Comparison of ENCODE assay signal across 8 cellular contexts in the genomic region with DNA sequence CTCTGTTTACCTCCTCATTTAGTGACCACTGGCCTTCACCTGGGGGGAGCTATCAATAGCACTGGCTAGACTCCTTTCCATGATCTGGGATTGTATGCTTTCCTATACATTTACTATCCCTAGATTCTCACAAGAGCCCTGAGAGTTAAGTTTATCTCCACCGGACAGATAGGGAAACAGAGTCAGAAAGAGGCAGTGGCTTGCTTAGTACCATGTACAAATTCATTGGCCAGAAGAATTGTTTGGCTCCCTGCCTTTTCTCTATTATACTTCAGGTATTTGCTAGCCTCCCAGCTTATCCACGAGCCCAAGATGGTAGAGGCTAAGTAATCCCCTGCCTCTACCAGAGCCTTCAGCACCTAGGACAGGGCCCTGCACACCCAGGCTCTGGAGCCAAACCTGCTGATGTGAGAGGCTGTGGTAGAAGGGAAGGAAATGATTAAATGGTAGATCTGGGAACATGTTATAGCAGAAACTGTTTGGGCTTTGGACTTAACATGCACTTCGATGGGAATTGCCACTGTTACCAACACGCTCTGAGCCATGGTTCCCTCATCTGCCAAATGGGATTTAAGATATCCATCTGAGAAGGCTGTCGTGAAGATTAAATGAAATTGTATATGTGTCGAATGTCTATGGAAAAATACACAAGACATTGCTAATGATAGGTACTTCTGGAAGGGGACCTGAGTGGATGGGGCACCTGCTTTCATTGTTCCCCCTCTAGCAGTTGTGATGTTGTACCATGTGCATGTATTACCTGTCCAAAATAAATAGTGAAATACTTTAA. TPM values are rescaled to one million over a fixed set of nuclear protein-coding genes. Genes with fewer than 3 reads are reported as not detected.
DNase-seq lines count a peak whose midpoint lies in the region; ATAC-seq and TF ChIP-seq lines count a peak whose summit lies in the region.

No MANE protein-coding gene starts in this region.

- H3K9me3 Mint-ChIP-seq in CD14-positive monocyte: peaks cover 0 to 17% (median 2%) of the 10 kb centered on the region in 7 donors

- H3K9me3 ChIP-seq in mucosa of descending colon: no peaks in the 10 kb centered on the region

- H3K4me1 Mint-ChIP-seq in CD14-positive monocyte: peaks cover 6% of the 10 kb centered on the region

- intact Hi-C loops in mucosa of descending colon (cut with DNase I, micrococcal nuclease): no loop called here
- intact Hi-C loops in CD14-positive monocyte (cut with micrococcal nuclease): no loop called here

- no peaks in the 10 kb centered on the region for H3K36me3 ChIP-seq in brain microvascular endothelial cell (replicated peaks)
- no peaks in the 10 kb centered on the region for H3K36me3 ChIP-seq in mucosa of descending colon (ENCODE audit: low read depth)

- H3K4me3 Mint-ChIP-seq in CD14-positive monocyte: peak overlapping the region in 1 of 2 donors; percentile 70

- H3K27ac ChIP-seq in brain microvascular endothelial cell: no peak overlapping the region

- peaks cover 46% of the 10 kb centered on the region for H3K27me3 ChIP-seq in brain microvascular endothelial cell (replicated peaks)

- H3K36me3 Mint-ChIP-seq in CD14-positive monocyte: no peaks in the 10 kb centered on the region

- peaks cover 58 to 68% (median 62%) of the 10 kb centered on the region in 3 donors for H3K27me3 Mint-ChIP-seq in CD14-positive monocyte (ENCODE audit: low read depth in 3 of 3)

- DNase-seq in GM03348 (ENCODE audit: low spot score) (peak; percentile 78), MV-4-11 (lab: John Stamatoyannopoulos, UW) (peak; percentile 43), brain microvascular endothelial cell (peak; percentile 52), mucosa of descending colon (peak in 1 of 3 donors; percentile 54), NCI-H187 treated with DMSO at 0.1 percent for 48 hours (lab: John Stamatoyannopoulos, UW) (no peak), NCI-H1092 treated with DMSO at 0.1 percent for 48 hours (lab: John Stamatoyannopoulos, UW) (no peak), CD14-positive monocyte (ENCODE audit: low spot score) (no peak)

- H3K27ac Mint-ChIP-seq in CD14-positive monocyte: no peak overlapping the region

- H3K4me1 ChIP-seq in mucosa of descending colon (ENCODE audit: low read depth): peaks cover 15% of the 10 kb centered on the region

- ATAC-seq in mucosa of descending colon (peak; percentile 53), GM18909 (IDR thresholded peaks at IDR 0.05; ENCODE audit: poor library complexity, unreplicated experiment) (no peak)

- in situ Hi-C loops in brain microvascular endothelial cell (cut with HindIII; ENCODE audit: low pct_ligation_motif_present, low sequenced_read_pairs): no loop called here

- H3K4me3 ChIP-seq in brain microvascular endothelial cell (ENCODE audit: low read depth, low read length) (no peak overlapping the region), mucosa of descending colon (no peak overlapping the region)

- no peak for TF ChIP-seq CTCF in brain microvascular endothelial cell (IDR thresholded peaks at IDR 0.05; ENCODE audit: low read depth, low read length, missing control alignments)
- TF ChIP-seq CTCF in mucosa of descending colon (IDR thresholded peaks at IDR 0.05): no peak
- no peak for TF ChIP-seq CTCF in CD14-positive monocyte (IDR thresholded peaks at IDR 0.05)

RNA-seq across cellular contexts. Expression of gene BLACAT1, which starts 3.1 kb away (rescaled TPM):
- under 1 TPM; 0.14 to 0.46 (median 0.19) TPM for total RNA-seq in mucosa of descending colon
- polyA plus RNA-seq in CD14-positive monocyte: not detected

RNA-seq across cellular contexts. Expression of gene LEMD1, which starts 37.1 kb away (rescaled TPM):
- not detected for total RNA-seq in mucosa of descending colon
- not detected for polyA plus RNA-seq in CD14-positive monocyte

RNA-seq across cellular contexts. Expression of gene CDK18, which starts 45.5 kb away (rescaled TPM):
- total RNA-seq in mucosa of descending colon: 10 to 100 TPM; 32.1 to 41.2 (median 37.0) TPM
- polyA plus RNA-seq in CD14-positive monocyte: under 1 TPM; 0.48 to 0.66 TPM

Comparison
In these comparisons a context has a peak if more than half of its experiments do, and no peak if none do; other contexts are left out.
1. DNase-seq: peak in GM03348 (single experiment), MV-4-11 (single experiment) and brain microvascular endothelial cell (single experiment); none in NCI-H187 treated with DMSO at 0.1 percent for 48 hours (single experiment), NCI-H1092 treated with DMSO at 0.1 percent for 48 hours (single experiment) and CD14-positive monocyte (single experiment).